In genomic region chr16:414395-415169, GRCh38 we compare ENCODE assay signal across 1 cellular context.
TF ChIP-seq lines count a peak whose summit lies in the region.

No MANE protein-coding gene starts in this region.

TF ChIP-seq in SK-N-SH, 30 proteins besides CTCF, POLR2A, EP300 and RAD21 (continued from another document):
- TF ChIP-seq RXRA (IDR thresholded peaks at IDR 0.05; ENCODE audit: borderline replicate concordance, low read depth) (no peak), MAX (IDR thresholded peaks at IDR 0.05; ENCODE audit: low read depth) (no peak), SMC3 (IDR thresholded peaks at IDR 0.05; ENCODE audit: low read depth, low read length) (no peak), CHD2 (IDR thresholded peaks at IDR 0.05; ENCODE audit: low read length, partially characterized antibody) (no peak), USF1 (IDR thresholded peaks at IDR 0.05; ENCODE audit: borderline replicate concordance, low read depth) (no peak), FOXM1 (IDR thresholded peaks at IDR 0.05; ENCODE audit: low read depth) (no peak), YY1 (IDR thresholded peaks at IDR 0.05; ENCODE audit: low read depth) (no peak), USF2 (IDR thresholded peaks at IDR 0.05; ENCODE audit: borderline replicate concordance, low read depth, low read length) (no peak)
